1 cellular context compared by ENCODE assay signal in genomic region chr6:102493485-102493884, GRCh38.
TF ChIP-seq lines count a peak whose summit lies in the region.

No MANE protein-coding gene starts in this region.

TF ChIP-seq in GM12878, 131 proteins besides CTCF, POLR2A, EP300 and RAD21:
- no peak for TF ChIP-seq MEF2B (IDR thresholded peaks at IDR 0.05; ENCODE audit: partially characterized antibody, poor library complexity, severe bottlenecking)
- TF ChIP-seq BCL11A (IDR thresholded peaks at IDR 0.05; ENCODE audit: low read depth, low read length), result no peak
- TF ChIP-seq TAF1 (IDR thresholded peaks at IDR 0.05; ENCODE audit: borderline replicate concordance, low read depth, low read length), result no peak
- TF ChIP-seq MLLT1 (IDR thresholded peaks at IDR 0.05), result no peak
- no peak for TF ChIP-seq REST (IDR thresholded peaks at IDR 0.05; ENCODE audit: low read depth, low read length)
- no peak for TF ChIP-seq BRCA1 (IDR thresholded peaks at IDR 0.05; ENCODE audit: low read depth, low read length)
- TF ChIP-seq USF2 (IDR thresholded peaks at IDR 0.05; ENCODE audit: borderline replicate concordance, low read depth, low read length), result no peak
- no peak for TF ChIP-seq EGR1 (IDR thresholded peaks at IDR 0.05; ENCODE audit: borderline replicate concordance in 1 of 2, low read depth in 2 of 2, low read length in 2 of 2)
- TF ChIP-seq PAX5 (IDR thresholded peaks at IDR 0.05; ENCODE audit: borderline replicate concordance, low read depth, low read length), result no peak
- TF ChIP-seq CHD2 (IDR thresholded peaks at IDR 0.05; ENCODE audit: borderline replicate concordance, low read depth, low read length), result no peak
- TF ChIP-seq ZNF24 (IDR thresholded peaks at IDR 0.05), result no peak
- TF ChIP-seq RELB (IDR thresholded peaks at IDR 0.05; ENCODE audit: low read depth), result no peak
- TF ChIP-seq ZZZ3 (IDR thresholded peaks at IDR 0.05; ENCODE audit: control insufficient read depth, insufficient read length, low read depth), result no peak
- no peak for TF ChIP-seq YY1 (IDR thresholded peaks at IDR 0.05; ENCODE audit: low read depth, low read length)
- no peak for TF ChIP-seq IRF4 (IDR thresholded peaks at IDR 0.05; ENCODE audit: low read depth, low read length)
- TF ChIP-seq ATF3 (IDR thresholded peaks at IDR 0.05; ENCODE audit: borderline replicate concordance, extremely low read depth, low read depth, low read length), result no peak
- no peak for TF ChIP-seq TCF12 (IDR thresholded peaks at IDR 0.05; ENCODE audit: low read depth, low read length)
- TF ChIP-seq NR2C2 (IDR thresholded peaks at IDR 0.05; ENCODE audit: borderline replicate concordance, control insufficient read depth, insufficient read length, low read depth), result no peak
- no peak for TF ChIP-seq RFX5 (IDR thresholded peaks at IDR 0.05; ENCODE audit: low read depth, low read length)
